Comparison of ENCODE assay signal across 10 cellular contexts in the genomic region with DNA sequence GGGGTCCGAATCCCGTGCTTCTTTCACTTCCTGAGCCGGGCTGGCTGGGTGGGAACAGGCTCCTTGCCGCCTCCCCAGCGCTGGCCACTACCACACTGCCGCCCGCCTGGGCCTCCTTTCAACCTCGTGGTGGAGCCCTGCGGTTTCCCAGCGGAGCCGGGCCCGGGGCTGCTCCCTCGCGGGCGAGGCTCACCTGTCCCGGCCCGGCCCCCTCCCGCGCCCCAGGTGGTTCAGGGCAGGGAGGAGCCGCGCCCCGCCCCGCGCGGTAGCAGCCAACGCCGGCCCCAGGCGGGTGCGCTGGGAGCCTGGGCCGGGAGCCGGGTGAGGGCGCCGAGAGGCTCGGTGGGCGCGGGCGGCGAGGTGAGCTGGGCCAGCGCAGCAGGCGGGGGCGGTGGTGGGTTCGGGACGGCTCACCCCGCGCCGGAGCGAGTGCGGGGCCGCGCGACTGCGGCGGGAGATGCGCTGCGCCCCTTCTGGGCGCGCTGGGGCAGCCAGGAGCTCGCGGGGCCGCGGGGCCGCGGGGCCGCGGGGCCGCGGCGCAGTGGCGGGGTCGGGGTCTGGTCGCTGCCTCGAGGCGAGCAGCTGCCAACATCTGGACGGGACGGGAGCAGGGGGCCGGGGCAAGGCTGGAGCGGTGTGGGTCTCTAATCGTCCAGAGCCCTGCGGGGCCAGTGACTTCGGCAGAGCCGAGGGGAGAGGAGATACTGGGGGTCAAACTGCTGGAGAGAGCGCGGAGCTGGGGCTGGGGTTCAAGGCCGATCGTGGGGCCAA. TPM values are rescaled to one million over a fixed set of nuclear protein-coding genes. Genes with fewer than 3 reads are reported as not detected.
DNase-seq lines count a peak whose midpoint lies in the region; ATAC-seq and TF ChIP-seq lines count a peak whose summit lies in the region.
"Had no signal": no experiment of that assay in that cellular context is flagged by ENCODE, and none has a peak within 500 bp of the region (broad histone marks: within the 10 kb centered on the region; RNA-seq: fewer than 3 reads in every experiment).

A gene with protein sequence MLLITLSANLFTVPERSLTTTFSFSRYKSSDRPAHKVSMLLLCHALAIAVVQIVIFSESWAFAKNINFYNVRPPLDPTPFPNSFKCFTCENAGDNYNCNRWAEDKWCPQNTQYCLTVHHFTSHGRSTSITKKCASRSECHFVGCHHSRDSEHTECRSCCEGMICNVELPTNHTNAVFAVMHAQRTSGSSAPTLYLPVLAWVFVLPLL (plus strand): TSS at position 258 of the 771 bp plus-strand sequence. CDS start 92,250 bp downstream, outside the sequence.

- in situ Hi-C loops in T47D (cut with HindIII; ENCODE audit: low pct_unique_long_range_greater_than_20kb, low sequenced_read_pairs), result no loop called here

- H2AFZ ChIP-seq in GM23338, result peak within 1 kb of the TSS; percentile 94

- H3K36me3 Mint-ChIP-seq in T-helper 2 cell treated with Interferon-gamma antibody and Interleukin-4, amounts not matched to agents 5 μg/mL and 100 μg/mL, for 36 hours (ENCODE audit: low read depth), result no peaks in the 10 kb centered on the region
- no peaks in the 10 kb centered on the region for H3K36me3 Mint-ChIP-seq in GM23338 (ENCODE audit: low read depth)
- H3K36me3 Mint-ChIP-seq in naive B cell, result no peaks in the 10 kb centered on the region

- H3K27me3 ChIP-seq in GM23338 (ENCODE audit: insufficient read depth), result peaks cover 29% of the 10 kb centered on the region

- H3K4me3 Mint-ChIP-seq in T-helper 2 cell treated with Interferon-gamma antibody and Interleukin-4, amounts not matched to agents 5 μg/mL and 100 μg/mL, for 36 hours, result peak within 1 kb of the TSS; percentile 26
- H3K4me3 Mint-ChIP-seq in GM23338, result peak within 1 kb of the TSS; percentile 78
- H3K4me3 Mint-ChIP-seq in naive B cell, result peak within 1 kb of the TSS; percentile 53 to 91 (median 68)
- H3K4me3 Mint-ChIP-seq: dendritic cell treated with granulocyte-macrophage colony-stimulating factor and Interleukin-4, amounts not matched to agents 40 ng/mL and 50 ng/mL, for 4 days had no signal

- no peaks in the 10 kb centered on the region; the same call in 1 of the 2 replicates for H3K4me1 ChIP-seq in GM23338 (ENCODE audit: insufficient read depth)

- H4K20me1 ChIP-seq in GM23338 (replicated peaks; ENCODE audit: insufficient read depth), result peaks cover 4% of the 10 kb centered on the region; the same call in 1 of the 2 replicates

- H3K36me3 ChIP-seq in GM23338 (ENCODE audit: insufficient read depth), result no peaks in the 10 kb centered on the region

- H3K27me3 Mint-ChIP-seq in T-helper 2 cell treated with Interferon-gamma antibody and Interleukin-4, amounts not matched to agents 5 μg/mL and 100 μg/mL, for 36 hours (ENCODE audit: low read depth), result peaks cover 66% of the 10 kb centered on the region
- peaks cover 19% of the 10 kb centered on the region for H3K27me3 Mint-ChIP-seq in GM23338 (ENCODE audit: insufficient read depth, low read depth, poor library complexity)
- H3K27me3 Mint-ChIP-seq in naive B cell, result peaks cover 37 to 53% (median 46%) of the 10 kb centered on the region in 3 donors

- no peak within 1 kb of the TSS for H3K27ac Mint-ChIP-seq in T-helper 2 cell treated with Interferon-gamma antibody and Interleukin-4, amounts not matched to agents 5 μg/mL and 100 μg/mL, for 36 hours
- H3K27ac Mint-ChIP-seq in GM23338 (no peak within 1 kb of the TSS), naive B cell (no peak within 1 kb of the TSS)
- H3K27ac Mint-ChIP-seq: dendritic cell treated with granulocyte-macrophage colony-stimulating factor and Interleukin-4, amounts not matched to agents 40 ng/mL and 50 ng/mL, for 4 days had no signal

- H3K9me3 Mint-ChIP-seq in T-helper 2 cell treated with Interferon-gamma antibody and Interleukin-4, amounts not matched to agents 5 μg/mL and 100 μg/mL, for 36 hours, result no peaks in the 10 kb centered on the region
- H3K9me3 Mint-ChIP-seq in GM23338, result no peaks in the 10 kb centered on the region; the same call in 2 of the 3 replicates
- H3K9me3 Mint-ChIP-seq in naive B cell, result peaks cover 0 to 1% (median 0%) of the 10 kb centered on the region in 7 donors
- H3K9me3 Mint-ChIP-seq: dendritic cell treated with granulocyte-macrophage colony-stimulating factor and Interleukin-4, amounts not matched to agents 40 ng/mL and 50 ng/mL, for 4 days had no signal

- no peaks in the 10 kb centered on the region for H3K9me2 ChIP-seq in GM23338 (ENCODE audit: insufficient read depth)

- DNase-seq in T-helper 2 cell treated with Interferon-gamma antibody and Interleukin-4, amounts not matched to agents 5 μg/mL and 100 μg/mL, for 36 hours (ENCODE audit: low spot score), result no peak
- DNase-seq in T-helper 2 cell (no peak), GM23338 (ENCODE audit: low spot score) (peak; percentile 79), LoVo (ENCODE audit: low spot score) (peak; percentile 63), T47D (ENCODE audit: low read depth in 1 of 2, low spot score in 1 of 2) (peak; percentile 55 to 66), naive B cell (no peak), CD1c-positive myeloid dendritic cell (ENCODE audit: extremely low spot score) (no peak)

- ATAC-seq in GM23338 (peak; percentile 78), naive B cell (ENCODE audit: low read depth in 2 of 2) (peak; percentile 69 to 70), GM21825 (IDR thresholded peaks at IDR 0.05; ENCODE audit: unreplicated experiment) (no peak)

- H3K4me1 Mint-ChIP-seq in T-helper 2 cell treated with Interferon-gamma antibody and Interleukin-4, amounts not matched to agents 5 μg/mL and 100 μg/mL, for 36 hours (ENCODE audit: low read depth), result peaks cover 1% of the 10 kb centered on the region
- H3K4me1 Mint-ChIP-seq in GM23338 (peaks cover 10% of the 10 kb centered on the region; the same call in 2 of the 3 replicates), naive B cell (peaks cover 0 to 25% (median 5%) of the 10 kb centered on the region in 3 donors)

- no peak within 1 kb of the TSS for H3K27ac ChIP-seq in GM23338 (ENCODE audit: low read depth)

- no peaks in the 10 kb centered on the region for H3F3A ChIP-seq in GM23338 (replicated peaks; ENCODE audit: low read depth)

- peak within 1 kb of the TSS; percentile 87 for H3K4me2 ChIP-seq in GM23338

- TF ChIP-seq CTCF in GM23338 (conservative IDR thresholded peaks at IDR 0.05; ENCODE audit: low read depth in 2 of 2), result peak in 1 of 2 experiments; percentile 39; a peak in 2 of 4 replicates

- no peaks in the 10 kb centered on the region for H3K79me2 ChIP-seq in GM23338 (replicated peaks; ENCODE audit: insufficient read depth)

- peak within 1 kb of the TSS; percentile 68 for H3K4me3 ChIP-seq in GM23338

TF ChIP-seq in GM23338, 12 proteins besides CTCF, POLR2A, EP300 and RAD21 (continues in another document):
- TF ChIP-seq JUNB (IDR thresholded peaks at IDR 0.05; ENCODE audit: unreplicated experiment) (no peak), CREB1 (CRISPR knock-in tag; IDR thresholded peaks at IDR 0.05; ENCODE audit: low read depth) (no peak), NANOG (IDR thresholded peaks at IDR 0.05; ENCODE audit: borderline replicate concordance) (no peak), ZNF114 (CRISPR knock-in tag; IDR thresholded peaks at IDR 0.05) (no peak), STAT1 (IDR thresholded peaks at IDR 0.05; ENCODE audit: unreplicated experiment) (no peak), EZH2phosphoT487 (IDR thresholded peaks at IDR 0.05; ENCODE audit: unreplicated experiment) (no peak), ZNF331 (CRISPR knock-in tag; IDR thresholded peaks at IDR 0.05; ENCODE audit: low read depth) (no peak), ETS1 (IDR thresholded peaks at IDR 0.05) (no peak), POLR2AphosphoS5 (IDR thresholded peaks at IDR 0.05; ENCODE audit: low read depth) (no peak)

RNA-seq across cellular contexts. Expression of the gene that starts here (rescaled TPM):
- 1.7 and 3.1 TPM in 2 replicates for total RNA-seq in GM23338 (2014; rRNA removed; shearing (Covaris generic))
- polyA plus RNA-seq in GM23338 (2016; fragmentation: Nextera tagmentation; extraction: Ambion mirVana) (3.4 and 3.6 TPM in 2 replicates), naive B cell (ENCODE audit: low read depth in 6 of 6) (1 to 10 TPM in 4 of 6 donors, under 1 TPM in 1, not detected in 1; 0.78 to 6.7 (median 4.2) TPM)
- total RNA-seq: subcutaneous adipose tissue had no signal

Comparison
In these comparisons a context has a peak if more than half of its experiments do, and no peak if none do; other contexts are left out.
1. DNase-seq: peak in GM23338 (single experiment), LoVo (single experiment) and T47D (2 of 2); none in T-helper 2 cell treated with Interferon-gamma antibody and Interleukin-4, amounts not matched to agents 5 μg/mL and 100 μg/mL, for 36 hours (single experiment), T-helper 2 cell (0 of 5), naive B cell (single experiment) and CD1c-positive myeloid dendritic cell (single experiment).
2. H3K4me3 Mint-ChIP-seq: peak in every context shown above with its lines; median percentile 78 in GM23338; 68 in naive B cell; 26 in T-helper 2 cell treated with Interferon-gamma antibody and Interleukin-4, amounts not matched to agents 5 μg/mL and 100 μg/mL, for 36 hours.